Comparison of ENCODE assay signal across 11 cellular contexts in genomic region chr1:22141493-22141892, GRCh38. TPM values are rescaled to one million over a fixed set of nuclear protein-coding genes. Genes with fewer than 3 reads are reported as not detected.
DNase-seq lines count a peak whose midpoint lies in the region; ATAC-seq and TF ChIP-seq lines count a peak whose summit lies in the region.
"Had no signal": no experiment of that assay in that cellular context is flagged by ENCODE, and none has a peak within 500 bp of the region (broad histone marks: within the 10 kb centered on the region; RNA-seq: fewer than 3 reads in every experiment).

No MANE protein-coding gene starts in this region.

- intact Hi-C loops in upper lobe of right lung (cut with DNase I), result no loop called here
- intact Hi-C loops in spleen (cut with DNase I; ENCODE audit: low total_unique reads), result no loop called here

- H3K36me3 ChIP-seq in upper lobe of right lung, result no peaks in the 10 kb centered on the region
- no peaks in the 10 kb centered on the region for H3K36me3 ChIP-seq in spleen
- H3K36me3 ChIP-seq: ovary had no signal

- H3K27ac ChIP-seq in upper lobe of right lung, result no peak overlapping the region
- no peak overlapping the region for H3K27ac ChIP-seq in spleen
- H3K27ac ChIP-seq: SK-N-MC had no signal

- ATAC-seq in upper lobe of right lung, result no peak
- ATAC-seq in GM18502 (IDR thresholded peaks at IDR 0.05; ENCODE audit: poor library complexity, unreplicated experiment), result no peak

- H3K27me3 ChIP-seq in upper lobe of right lung, result peaks cover 25% of the 10 kb centered on the region
- peaks cover 0 to 81% (median 22%) of the 10 kb centered on the region in 7 donors for H3K27me3 ChIP-seq in spleen (replicated peaks in 1 of 7)
- H3K27me3 ChIP-seq: ovary had no signal

- H3K9me3 ChIP-seq in upper lobe of right lung (no peaks in the 10 kb centered on the region), spleen (no peaks in the 10 kb centered on the region)
- H3K9me3 ChIP-seq: ovary had no signal

- H3K27ac Mint-ChIP-seq in activated naive CD4-positive, alpha-beta T cell treated with anti-CD3 and anti-CD28 coated beads, Interleukin-2, amount 50 U/mL, for 24 hours, result no peak overlapping the region
- peak overlapping the region; percentile 25 to 93 (median 82) for H3K27ac Mint-ChIP-seq in brain
- H3K27ac Mint-ChIP-seq in mesothelial cell of epicardium, result peak overlapping the region; percentile 79

- peak overlapping the region; percentile 57 for H3K4me3 Mint-ChIP-seq in activated naive CD4-positive, alpha-beta T cell treated with anti-CD3 and anti-CD28 coated beads, Interleukin-2, amount 50 U/mL, for 24 hours
- peak overlapping the region; percentile 85 to 89 (median 87) for H3K4me3 Mint-ChIP-seq in brain
- peak overlapping the region; percentile 77 for H3K4me3 Mint-ChIP-seq in mesothelial cell of epicardium

- peaks cover 10% of the 10 kb centered on the region for H3K4me1 Mint-ChIP-seq in activated naive CD4-positive, alpha-beta T cell treated with anti-CD3 and anti-CD28 coated beads, Interleukin-2, amount 50 U/mL, for 24 hours
- peaks cover 51% of the 10 kb centered on the region for H3K4me1 Mint-ChIP-seq in brain
- peaks cover 60% of the 10 kb centered on the region for H3K4me1 Mint-ChIP-seq in mesothelial cell of epicardium

- TF ChIP-seq CTCF in brain (conservative IDR thresholded peaks at IDR 0.05), result no peak
- no peak for TF ChIP-seq CTCF in mesothelial cell of epicardium (IDR thresholded peaks at IDR 0.05; ENCODE audit: unreplicated experiment)
- no peak for TF ChIP-seq CTCF in upper lobe of right lung (IDR thresholded peaks at IDR 0.05)
- TF ChIP-seq CTCF in spleen (IDR thresholded peaks at IDR 0.05 in 8 of 11, conservative IDR thresholded peaks at IDR 0.05 in 3 of 11), result no peak

- H3K4me3 ChIP-seq in upper lobe of right lung (peak overlapping the region; percentile 54), spleen (peak overlapping the region in 1 of 8 donors; percentile 72)
- H3K4me3 ChIP-seq: SK-N-MC had no signal

- no peaks in the 10 kb centered on the region for H3K9me3 Mint-ChIP-seq in activated naive CD4-positive, alpha-beta T cell treated with anti-CD3 and anti-CD28 coated beads, Interleukin-2, amount 50 U/mL, for 24 hours
- H3K9me3 Mint-ChIP-seq in brain (peaks cover 0 to 3% (median 0%) of the 10 kb centered on the region in 5 experiments), mesothelial cell of epicardium (no peaks in the 10 kb centered on the region)

- no peaks in the 10 kb centered on the region for H3K36me3 Mint-ChIP-seq in activated naive CD4-positive, alpha-beta T cell treated with anti-CD3 and anti-CD28 coated beads, Interleukin-2, amount 50 U/mL, for 24 hours
- H3K36me3 Mint-ChIP-seq in brain, result no peaks in the 10 kb centered on the region
- H3K36me3 Mint-ChIP-seq in mesothelial cell of epicardium, result peaks cover 7% of the 10 kb centered on the region

- TF ChIP-seq POLR2A in spleen (IDR thresholded peaks at IDR 0.05), result no peak

- H3K4me1 ChIP-seq in upper lobe of right lung, result peaks cover 13% of the 10 kb centered on the region
- peaks cover 3 to 22% (median 17%) of the 10 kb centered on the region in 6 donors for H3K4me1 ChIP-seq in spleen

- 37 to 61% (median 52%) methylated on average over 8 of the region's 8 CpGs for WGBS in spleen, 5 donors

- no peak for DNase-seq in activated naive CD4-positive, alpha-beta T cell treated with anti-CD3 and anti-CD28 coated beads, Interleukin-2, amount 50 U/mL, for 16 hours
- no peak for DNase-seq in mesothelial cell of epicardium (ENCODE audit: low spot score in 2 of 2, unreplicated experiment in 2 of 2)
- DNase-seq in upper lobe of right lung, result no peak
- no peak for DNase-seq in NCI-H2081 treated with DMSO at 0.1 percent for 48 hours (lab: John Stamatoyannopoulos, UW)
- no peak for DNase-seq in spleen
- DNase-seq: central memory CD4-positive, alpha-beta T cell had no signal

- H3K27me3 Mint-ChIP-seq in activated naive CD4-positive, alpha-beta T cell treated with anti-CD3 and anti-CD28 coated beads, Interleukin-2, amount 50 U/mL, for 24 hours, result peaks cover 30% of the 10 kb centered on the region
- H3K27me3 Mint-ChIP-seq in brain (peaks cover 44% of the 10 kb centered on the region), mesothelial cell of epicardium (ENCODE audit: low read depth) (peaks cover 61% of the 10 kb centered on the region)

RNA-seq across cellular contexts. Expression of gene WNT4, which starts 1.4 kb away (rescaled TPM):
- polyA plus RNA-seq in brain (ENCODE audit: insufficient read depth, low read depth, low replicate concordance), result 5.0 TPM
- 34.9 to 41.2 TPM (median 38.7 TPM) in 3 replicates for total RNA-seq in mesothelial cell of epicardium
- 1.8 TPM for total RNA-seq in upper lobe of right lung
- under 1 TPM in 6 of 7 donors, not detected in 1; 0.07 to 0.47 (median 0.20) TPM for total RNA-seq in spleen
- under 1 TPM; 0.08 to 0.16 (median 0.11) TPM for polyA plus RNA-seq in spleen

Comparison
In these comparisons a context has a peak if more than half of its experiments do, and no peak if none do; other contexts are left out.
1. RNA of gene WNT4, which starts 1.4 kb away (total RNA-seq): 34.9 to 41.2 TPM in mesothelial cell of epicardium; 1.8 TPM in upper lobe of right lung (single experiment) and 0.07 to 0.47 TPM in spleen; every median in the first group is over 10 times any median in the second.
2. Peak in every context shown above with its lines, with median percentiles within 50 percentile points of each other: H3K4me3 Mint-ChIP-seq.